Comparison of ENCODE assay signal across 11 cellular contexts in genomic region chr4:75511841-75512240, GRCh38. TPM values are rescaled to one million over a fixed set of nuclear protein-coding genes. Genes with fewer than 3 reads are reported as not detected.
DNase-seq lines count a peak whose midpoint lies in the region; ATAC-seq and TF ChIP-seq lines count a peak whose summit lies in the region.
"Had no signal": no experiment of that assay in that cellular context is flagged by ENCODE, and none has a peak within 500 bp of the region (broad histone marks: within the 10 kb centered on the region; RNA-seq: fewer than 3 reads in every experiment).

No MANE protein-coding gene starts in this region.

- CTCF ChIA-PET in activated naive CD4-positive, alpha-beta T cell treated with anti-CD3 and anti-CD28 coated beads, Interleukin-2, amount 10 ng/mL, durations not matched to agents 7 days and 5 days (lab: Charles Lee), result no interaction called here

- intact Hi-C loops in right cardiac atrium (cut with DNase I), result no loop called here

- no peaks in the 10 kb centered on the region; the same call in 2 of the 3 replicates for H3K9me3 Mint-ChIP-seq in GM23338
- H3K9me3 Mint-ChIP-seq in activated naive CD4-positive, alpha-beta T cell treated with anti-CD3 and anti-CD28 coated beads, Interleukin-2, amount 10 ng/mL, durations not matched to agents 7 days and 5 days, result no peaks in the 10 kb centered on the region

- H3K36me3 ChIP-seq in GM23338 (ENCODE audit: insufficient read depth) (peaks cover 5% of the 10 kb centered on the region; the same call in 1 of the 2 replicates), RWPE2 (ENCODE audit: low read depth) (peaks cover 51% of the 10 kb centered on the region)

- peaks cover 7% of the 10 kb centered on the region for H3K27me3 Mint-ChIP-seq in GM23338 (ENCODE audit: insufficient read depth, low read depth, poor library complexity)
- H3K27me3 Mint-ChIP-seq in activated naive CD4-positive, alpha-beta T cell treated with anti-CD3 and anti-CD28 coated beads, Interleukin-2, amount 10 ng/mL, durations not matched to agents 7 days and 5 days, result no peaks in the 10 kb centered on the region
- H3K27me3 Mint-ChIP-seq: stimulated activated memory B cell treated with anti-CD40 and anti-IgM and Interleukin-4, amounts not matched to agents 10 μg/mL and 1 μg/mL and 100 μg/mL, for 72 hours had no signal

- no peaks in the 10 kb centered on the region for H3K9me2 ChIP-seq in GM23338 (ENCODE audit: insufficient read depth)

- H3K9me3 ChIP-seq in RWPE2 (ENCODE audit: severe bottlenecking), result no peaks in the 10 kb centered on the region
- H3K9me3 ChIP-seq in right cardiac atrium (ENCODE audit: control insufficient read depth, low read length), result no peaks in the 10 kb centered on the region

- peaks cover 15% of the 10 kb centered on the region; the same call in 1 of the 2 replicates for H4K20me1 ChIP-seq in GM23338 (replicated peaks; ENCODE audit: insufficient read depth)

- H3K4me1 Mint-ChIP-seq in GM23338, result peaks cover 27% of the 10 kb centered on the region
- peaks cover 46% of the 10 kb centered on the region for H3K4me1 Mint-ChIP-seq in activated naive CD4-positive, alpha-beta T cell treated with anti-CD3 and anti-CD28 coated beads, Interleukin-2, amount 10 ng/mL, durations not matched to agents 7 days and 5 days

- H3K79me2 ChIP-seq in GM23338 (replicated peaks; ENCODE audit: insufficient read depth), result peaks cover 65% of the 10 kb centered on the region

- 51% methylated on average over 3 of the region's 3 CpGs for WGBS in right cardiac atrium

- H3K4me2 ChIP-seq in GM23338, result peak overlapping the region; percentile 97

- no peak overlapping the region for H3K27ac ChIP-seq in GM23338 (ENCODE audit: low read depth)
- H3K27ac ChIP-seq in RWPE2 (ENCODE audit: poor library complexity, severe bottlenecking), result peak overlapping the region; percentile 74
- H3K27ac ChIP-seq in right cardiac atrium (ENCODE audit: low read length), result no peak overlapping the region
- H3K27ac ChIP-seq in skin epidermis, result peak overlapping the region in 11 of 21 experiments; percentile 1 to 99 (median 36)

- peak overlapping the region; percentile 87 for H3K4me3 ChIP-seq in GM23338
- no peak overlapping the region for H3K4me3 ChIP-seq in RWPE2 (ENCODE audit: severe bottlenecking)
- H3K4me3 ChIP-seq in right cardiac atrium (ENCODE audit: low read length), result peak overlapping the region; percentile 31
- H3K4me3 ChIP-seq in skin epidermis, result peak overlapping the region in 1 of 7 experiments; percentile 55

- H3K27me3 ChIP-seq in GM23338 (ENCODE audit: insufficient read depth) (no peaks in the 10 kb centered on the region), RWPE2 (ENCODE audit: insufficient read depth, poor library complexity, severe bottlenecking) (no peaks in the 10 kb centered on the region), right cardiac atrium (ENCODE audit: control insufficient read depth, insufficient read depth) (no peaks in the 10 kb centered on the region)

- ATAC-seq in GM23338 (peak; percentile 18), RWPE2 (ENCODE audit: low read depth) (no peak), right cardiac atrium (no peak), GM19035 (IDR thresholded peaks at IDR 0.05; ENCODE audit: unreplicated experiment) (no peak)
- ATAC-seq: sciatic nerve; stimulated activated memory B cell treated with anti-CD40 and anti-IgM and Interleukin-4, amounts not matched to agents 10 μg/mL and 1 μg/mL and 100 μg/mL, for 72 hours had no signal

- no peak overlapping the region for H3K4me3 Mint-ChIP-seq in GM23338
- H3K4me3 Mint-ChIP-seq in activated naive CD4-positive, alpha-beta T cell treated with anti-CD3 and anti-CD28 coated beads, Interleukin-2, amount 10 ng/mL, durations not matched to agents 7 days and 5 days, result no peak overlapping the region
- H3K4me3 Mint-ChIP-seq: stimulated activated memory B cell treated with anti-CD40 and anti-IgM and Interleukin-4, amounts not matched to agents 10 μg/mL and 1 μg/mL and 100 μg/mL, for 72 hours had no signal

- DNase-seq in GM23338 (ENCODE audit: low spot score) (peak; percentile 51), RWPE2 (ENCODE audit: low spot score) (no peak), right cardiac atrium (no peak), retina (no peak), EL (no peak)
- DNase-seq in activated naive CD4-positive, alpha-beta T cell treated with anti-CD3 and anti-CD28 coated beads, Interleukin-2, amount 10 ng/mL, durations not matched to agents 7 days and 5 days, result no peak
- DNase-seq: NCI-H1417 treated with DMSO at 0.1 percent for 48 hours had no signal

- no peaks in the 10 kb centered on the region for H3F3A ChIP-seq in GM23338 (replicated peaks; ENCODE audit: low read depth)

- H3K4me1 ChIP-seq in GM23338 (ENCODE audit: insufficient read depth), result peaks cover 38% of the 10 kb centered on the region
- peaks cover 31% of the 10 kb centered on the region for H3K4me1 ChIP-seq in RWPE2 (ENCODE audit: insufficient read depth, poor library complexity, severe bottlenecking)
- no peaks in the 10 kb centered on the region for H3K4me1 ChIP-seq in right cardiac atrium (ENCODE audit: control insufficient read depth, insufficient read depth, low read length)

- no peak for TF ChIP-seq CTCF in GM23338 (conservative IDR thresholded peaks at IDR 0.05; ENCODE audit: low read depth in 2 of 2)
- no peak for TF ChIP-seq CTCF in RWPE2 (IDR thresholded peaks at IDR 0.05; ENCODE audit: poor library complexity, severe bottlenecking)

- H3K27ac Mint-ChIP-seq in GM23338, result no peak overlapping the region
- H3K27ac Mint-ChIP-seq in activated naive CD4-positive, alpha-beta T cell treated with anti-CD3 and anti-CD28 coated beads, Interleukin-2, amount 10 ng/mL, durations not matched to agents 7 days and 5 days, result no peak overlapping the region
- H3K27ac Mint-ChIP-seq: stimulated activated memory B cell treated with anti-CD40 and anti-IgM and Interleukin-4, amounts not matched to agents 10 μg/mL and 1 μg/mL and 100 μg/mL, for 72 hours had no signal

- no peak overlapping the region for H2AFZ ChIP-seq in GM23338

- peaks cover 26% of the 10 kb centered on the region; the same call in 2 of the 3 replicates for H3K36me3 Mint-ChIP-seq in GM23338 (ENCODE audit: low read depth)
- H3K36me3 Mint-ChIP-seq in activated naive CD4-positive, alpha-beta T cell treated with anti-CD3 and anti-CD28 coated beads, Interleukin-2, amount 10 ng/mL, durations not matched to agents 7 days and 5 days, result peaks cover 29% of the 10 kb centered on the region

TF ChIP-seq in GM23338, 12 proteins besides CTCF, POLR2A, EP300 and RAD21 (continues in another document):
- TF ChIP-seq ETS1 (IDR thresholded peaks at IDR 0.05), result no peak
- TF ChIP-seq JUNB (IDR thresholded peaks at IDR 0.05; ENCODE audit: unreplicated experiment), result no peak
- no peak for TF ChIP-seq EZH2 (IDR thresholded peaks at IDR 0.05; ENCODE audit: low read depth, unreplicated experiment)
- no peak for TF ChIP-seq NANOG (IDR thresholded peaks at IDR 0.05; ENCODE audit: borderline replicate concordance)
- TF ChIP-seq ZNF114 (CRISPR knock-in tag; IDR thresholded peaks at IDR 0.05), result no peak

RNA-seq across cellular contexts. Expression of gene RCHY1, which starts 2.4 kb away (rescaled TPM):
- 42.9 and 50.9 TPM in 2 replicates for total RNA-seq in GM23338 (2014; rRNA removed; shearing (Covaris generic))
- 43.8 and 46.5 TPM in 2 replicates for polyA plus RNA-seq in GM23338 (2016; fragmentation: Nextera tagmentation; extraction: Ambion mirVana)
- total RNA-seq in right cardiac atrium, result 10 to 100 TPM; 40.9 to 56.7 (median 49.2) TPM
- 26.1 TPM for polyA plus RNA-seq in right cardiac atrium

RNA-seq across cellular contexts. Expression of gene THAP6, which starts 2.4 kb away (rescaled TPM):
- total RNA-seq in GM23338 (2014; rRNA removed; shearing (Covaris generic)), result 15.2 and 16.2 TPM in 2 replicates
- 7.4 and 9.0 TPM in 2 replicates for polyA plus RNA-seq in GM23338 (2016; fragmentation: Nextera tagmentation; extraction: Ambion mirVana)
- 10 to 100 TPM; 13.9 to 21.7 (median 19.2) TPM for total RNA-seq in right cardiac atrium
- polyA plus RNA-seq in right cardiac atrium, result 8.5 TPM

RNA-seq across cellular contexts. Expression of gene ODAPH, which starts 44.0 kb away (rescaled TPM):
- total RNA-seq in GM23338 (2014; rRNA removed; shearing (Covaris generic)), result not detected in 2 replicates
- not detected in 2 replicates for polyA plus RNA-seq in GM23338 (2016; fragmentation: Nextera tagmentation; extraction: Ambion mirVana)
- total RNA-seq in right cardiac atrium, result not detected
- polyA plus RNA-seq in right cardiac atrium, result not detected
- total RNA-seq: sciatic nerve had no signal

Comparison
In these comparisons a context has a peak if more than half of its experiments do, and no peak if none do; other contexts are left out.
1. H3K27ac ChIP-seq: peak in RWPE2 (single experiment) and skin epidermis (11 of 21); none in GM23338 (single experiment) and right cardiac atrium (single experiment).